Comparison of ENCODE assay signal across 8 cellular contexts in genomic region chr22:21657361-21658118, GRCh38. TPM values are rescaled to one million over a fixed set of nuclear protein-coding genes. Genes with fewer than 3 reads are reported as not detected.
DNase-seq lines count a peak whose midpoint lies in the region; TF ChIP-seq lines count a peak whose summit lies in the region.

No MANE protein-coding gene starts in this region.

- H3K9me3 ChIP-seq in HEK293 (ENCODE audit: control insufficient read depth, insufficient read depth, low read depth, low read length): no peaks in the 10 kb centered on the region
- H3K9me3 ChIP-seq in adipocyte (ENCODE audit: control insufficient read depth, low read length): no peaks in the 10 kb centered on the region

- peak overlapping the region; percentile 13; the same call in 1 of the 2 replicates for H3K27ac ChIP-seq in HEK293 (ENCODE audit: extremely low read depth, low read depth, low read length)

- TF ChIP-seq CTCF in GM06990 (IDR thresholded peaks at IDR 0.05; ENCODE audit: insufficient read depth, low read length, poor library complexity, severe bottlenecking): peak; percentile 32
- peak; percentile 76 for TF ChIP-seq CTCF in HEK293 (tag by site-specific recombination; IDR thresholded peaks at IDR 0.05)

- H3K9ac ChIP-seq in adipocyte (ENCODE audit: low read length): no peak overlapping the region

- H3K4me3 ChIP-seq in GM06990 (replicated peaks; ENCODE audit: low read depth, low read length) (peak overlapping the region; percentile 67), HEK293 (ENCODE audit: low read depth, low read length) (peak overlapping the region; percentile 50), adipocyte (ENCODE audit: low read length) (peak overlapping the region; percentile 72), iPS-11a (ENCODE audit: low read depth, low read length) (peak overlapping the region; percentile 37)

- H3K36me3 ChIP-seq in GM06990 (ENCODE audit: control insufficient read depth, insufficient read depth, low read length) (no peaks in the 10 kb centered on the region; the same call in none of the 2 replicates), HEK293 (ENCODE audit: control insufficient read depth in 2 of 2, insufficient read depth in 1 of 2, low read length in 2 of 2) (peaks cover 0 to 18% of the 10 kb centered on the region in 2 experiments; a peak in 2 of 3 replicates), adipocyte (ENCODE audit: control insufficient read depth, insufficient read depth, low read length, severe bottlenecking) (no peaks in the 10 kb centered on the region)

- H3K27me3 ChIP-seq in GM06990 (replicated peaks; ENCODE audit: control insufficient read depth, insufficient read depth, low read length): no peaks in the 10 kb centered on the region
- H3K27me3 ChIP-seq in adipocyte (replicated peaks; ENCODE audit: control insufficient read depth, insufficient read depth, low read length): peaks cover 18% of the 10 kb centered on the region

- CTCF ChIA-PET in HEK293 (lab: Yijun Ruan, JAX): interaction anchor here (0.6 to 0.9 kb wide), 2 partner anchors 15 to 246 kb away, joined by 3 read pairs; no protein-coding TSS in a partner anchor

- DNase-seq in GM06990 (ENCODE audit: extremely low read depth, insufficient read length) (peak; percentile 84), NCI-H1105 treated with DMSO at 0.1 percent for 48 hours (lab: John Stamatoyannopoulos, UW) (peak; percentile 86), SW480 (ENCODE audit: low spot score) (peak; percentile 78), adipocyte (ENCODE audit: low read depth) (peak; percentile 71), H4 (ENCODE audit: low spot score) (no peak)
- peak; percentile 84 for DNase-seq in stimulated activated CD4-positive, alpha-beta T cell treated with anti-CD3 and anti-CD28 coated beads, Interleukin-12 subunit alpha, Interleukin-12 subunit beta, amount 100 ng/mL, for 4 hours

- POLR2A ChIA-PET in HEK293 (lab: Yijun Ruan, JAX): interaction anchor here (0.7 to 1.3 kb wide), 4 partner anchors 9 to 103 kb away, joined by 3 to 5 read pairs (median 3); partner anchors contain the start of gene PPIL2

- H3K4me1 ChIP-seq in HEK293 (ENCODE audit: control insufficient read depth, insufficient read depth, low read length) (no peaks in the 10 kb centered on the region), adipocyte (ENCODE audit: control insufficient read depth, insufficient read depth, low read length) (peaks cover 3% of the 10 kb centered on the region)

TF ChIP-seq in HEK293, 187 proteins besides CTCF, POLR2A, EP300 and RAD21 (continues in another document):
- TF ChIP-seq SP2 (tag by site-specific recombination; IDR thresholded peaks at IDR 0.05): peak; percentile 60
- peak; percentile 87 for TF ChIP-seq GLIS2 (tag by site-specific recombination; IDR thresholded peaks at IDR 0.05)
- peak; percentile 53; the same call in 1 of the 2 replicates for TF ChIP-seq ZFHX2 (tag by site-specific recombination; conservative IDR thresholded peaks at IDR 0.05)
- peak; percentile 44; the same call in 1 of the 2 replicates for TF ChIP-seq PATZ1 (tag by site-specific recombination; IDR thresholded peaks at IDR 0.05)
- peak; percentile 88 for TF ChIP-seq ZBTB26 (tag by site-specific recombination; optimal IDR thresholded peaks at IDR 0.05)
- TF ChIP-seq SP3 (tag by site-specific recombination; IDR thresholded peaks at IDR 0.05): peak; percentile 74
- TF ChIP-seq ZNF391 (tag by site-specific recombination; IDR thresholded peaks at IDR 0.05; ENCODE audit: borderline replicate concordance, low read depth): no peak
- no peak for TF ChIP-seq ZNF280D (tag by site-specific recombination; IDR thresholded peaks at IDR 0.05)
- TF ChIP-seq ZXDB (tag by site-specific recombination; IDR thresholded peaks at IDR 0.05): peak; percentile 79
- peak; percentile 91; the same call in 1 of the 2 replicates for TF ChIP-seq ZNF777 (tag by site-specific recombination; IDR thresholded peaks at IDR 0.05; ENCODE audit: borderline replicate concordance)
- TF ChIP-seq, protein P1, sequence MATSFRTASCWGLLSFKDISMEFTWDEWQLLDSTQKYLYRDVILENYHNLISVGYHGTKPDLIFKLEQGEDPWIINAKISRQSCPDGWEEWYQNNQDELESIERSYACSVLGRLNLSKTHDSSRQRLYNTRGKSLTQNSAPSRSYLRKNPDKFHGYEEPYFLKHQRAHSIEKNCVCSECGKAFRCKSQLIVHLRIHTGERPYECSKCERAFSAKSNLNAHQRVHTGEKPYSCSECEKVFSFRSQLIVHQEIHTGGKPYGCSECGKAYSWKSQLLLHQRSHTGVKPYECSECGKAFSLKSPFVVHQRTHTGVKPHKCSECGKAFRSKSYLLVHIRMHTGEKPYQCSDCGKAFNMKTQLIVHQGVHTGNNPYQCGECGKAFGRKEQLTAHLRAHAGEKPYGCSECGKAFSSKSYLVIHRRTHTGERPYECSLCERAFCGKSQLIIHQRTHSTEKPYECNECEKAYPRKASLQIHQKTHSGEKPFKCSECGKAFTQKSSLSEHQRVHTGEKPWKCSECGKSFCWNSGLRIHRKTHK (tag by site-specific recombination; IDR thresholded peaks at IDR 0.05): no peak
- peak; percentile 46; the same call in 1 of the 2 replicates for TF ChIP-seq SP7 (tag by site-specific recombination; IDR thresholded peaks at IDR 0.05)
- TF ChIP-seq HOXD13 (CRISPR knock-in tag; IDR thresholded peaks at IDR 0.05; ENCODE audit: borderline replicate concordance): no peak
- TF ChIP-seq ZBTB20 (tag by site-specific recombination; IDR thresholded peaks at IDR 0.05): peak; percentile 36; the same call in 1 of the 2 replicates
- 0 out of 2 replicates have a peak, but pooled peaks have one; percentile 8 for TF ChIP-seq ZNF585B (tag by site-specific recombination; IDR thresholded peaks at IDR 0.05)

RNA-seq across cellular contexts. Expression of gene PPIL2, which starts 8.3 kb away (rescaled TPM):
- total RNA-seq in H4 (2014; rRNA removed; shearing (Covaris generic)): 8.6 and 12.9 TPM in 2 replicates

RNA-seq across cellular contexts. Expression of gene SDF2L1, which starts 15.4 kb away (rescaled TPM):
- total RNA-seq in H4 (2014; rRNA removed; shearing (Covaris generic)): 33.6 and 38.7 TPM in 2 replicates

RNA-seq across cellular contexts. Expression of gene CCDC116, which starts 25.0 kb away (rescaled TPM):
- 0.10 TPM in 1 of 2 replicates, not detected in the other for total RNA-seq in H4 (2014; rRNA removed; shearing (Covaris generic))

RNA-seq across cellular contexts. Expression of gene YDJC, which starts 27.7 kb away (rescaled TPM):
- total RNA-seq in H4 (2014; rRNA removed; shearing (Covaris generic)): 26.7 and 35.4 TPM in 2 replicates
